In genomic region chr6:108518714-108519576, GRCh38 we compare ENCODE assay signal across 9 cellular contexts. TPM values are rescaled to one million over a fixed set of nuclear protein-coding genes. Genes with fewer than 3 reads are reported as not detected.
DNase-seq lines count a peak whose midpoint lies in the region; ATAC-seq, FAIRE-seq and TF ChIP-seq lines count a peak whose summit lies in the region.
"Had no signal": no experiment of that assay in that cellular context is flagged by ENCODE, and none has a peak within 500 bp of the region (broad histone marks: within the 10 kb centered on the region; RNA-seq: fewer than 3 reads in every experiment).

No MANE protein-coding gene starts in this region.

- H3K4me3 ChIP-seq in bronchial epithelial cell (ENCODE audit: low read depth, low read length), result no peak overlapping the region
- H3K4me3 ChIP-seq: SJCRH30 had no signal

- TF ChIP-seq CTCF in bronchial epithelial cell (IDR thresholded peaks at IDR 0.05; ENCODE audit: insufficient read depth, low read length, severe bottlenecking), result peak; percentile 54

- no peak for FAIRE-seq in bronchial epithelial cell (lab: Jason Lieb, UNC)

- H3K27me3 ChIP-seq in bronchial epithelial cell (ENCODE audit: control insufficient read depth, insufficient read depth, low read length), result no peaks in the 10 kb centered on the region
- H3K27me3 ChIP-seq: SJCRH30 had no signal

- DNase-seq in SKM-1 (lab: John Stamatoyannopoulos, UW; ENCODE audit: unreplicated experiment) (peak; percentile 23), SKM-1 treated with dmso at 0.1 percent for 144 hours (lab: John Stamatoyannopoulos, UW; ENCODE audit: unreplicated experiment) (no peak), NCI-H1694 (lab: John Stamatoyannopoulos, UW) (peak; percentile 1), bronchial epithelial cell (ENCODE audit: low read depth) (peak; percentile 56), renal cortical epithelial cell (ENCODE audit: low read depth) (peak; percentile 18), middle frontal gyrus (ENCODE audit: extremely low spot score, low spot score) (no peak), OCI-M2 (lab: John Stamatoyannopoulos, UW; ENCODE audit: unreplicated experiment) (no peak)

- no peaks in the 10 kb centered on the region for H3K36me3 ChIP-seq in bronchial epithelial cell (ENCODE audit: control insufficient read depth, insufficient read depth, low read length)
- H3K36me3 ChIP-seq: SJCRH30 had no signal

- no peak for ATAC-seq in GM18520 (IDR thresholded peaks at IDR 0.05; ENCODE audit: unreplicated experiment)

RNA-seq across cellular contexts. Expression of gene FOXO3, which starts 41.8 kb away (rescaled TPM):
- total RNA-seq in bronchial epithelial cell (28.7 and 29.3 TPM in 2 replicates), renal cortical epithelial cell (33.9 and 88.4 TPM in 2 replicates)

Comparison
In these comparisons a context has a peak if more than half of its experiments do, and no peak if none do; other contexts are left out.
1. DNase-seq: peak in SKM-1 (single experiment), NCI-H1694 (single experiment), bronchial epithelial cell (single experiment) and renal cortical epithelial cell (single experiment); none in SKM-1 treated with dmso at 0.1 percent for 144 hours (single experiment), middle frontal gyrus (single experiment) and OCI-M2 (single experiment).